Comparison of ENCODE assay signal across 8 cellular contexts in genomic region chr16:69509125-69509524, GRCh38.
"Had no signal": no experiment of that assay in that cellular context is flagged by ENCODE, and none has a peak within 500 bp of the region (broad histone marks: within the 10 kb centered on the region; RNA-seq: fewer than 3 reads in every experiment).

No MANE protein-coding gene starts in this region.

- FAIRE-seq: G401.6, GM12878, GM12891, GM12892, GM18507, GM19239 had no signal

- DNase-seq: GDM1, GF-D8 had no signal

- H3K4me3 ChIP-seq: GM12878 had no signal

- ATAC-seq: GM12878 had no signal
